18 cellular contexts compared by ENCODE assay signal in genomic region chr10:102298899-102299298, GRCh38. TPM values are rescaled to one million over a fixed set of nuclear protein-coding genes. Genes with fewer than 3 reads are reported as not detected.
DNase-seq lines count a peak whose midpoint lies in the region; ATAC-seq, FAIRE-seq and TF ChIP-seq lines count a peak whose summit lies in the region.
"Had no signal": no experiment of that assay in that cellular context is flagged by ENCODE, and none has a peak within 500 bp of the region (broad histone marks: within the 10 kb centered on the region; RNA-seq: fewer than 3 reads in every experiment).

No MANE protein-coding gene starts in this region.

- peaks cover 65% of the 10 kb centered on the region for H3K4me1 ChIP-seq in left ventricle myocardium inferior
- no peaks in the 10 kb centered on the region for H3K4me1 ChIP-seq in mucosa of descending colon (ENCODE audit: low read depth)
- H3K4me1 ChIP-seq: Peyer's patch had no signal

- H3K4me3 ChIP-seq in left ventricle myocardium inferior (no peak overlapping the region), mucosa of descending colon (no peak overlapping the region)
- H3K4me3 ChIP-seq: K562, Peyer's patch, SJSA1 had no signal

- TF ChIP-seq CTCF in left ventricle myocardium inferior (IDR thresholded peaks at IDR 0.05; ENCODE audit: borderline replicate concordance) (no peak), mucosa of descending colon (IDR thresholded peaks at IDR 0.05) (no peak)

- no peaks in the 10 kb centered on the region for H3K9me3 ChIP-seq in left ventricle myocardium inferior (replicated peaks)
- no peaks in the 10 kb centered on the region for H3K9me3 ChIP-seq in mucosa of descending colon
- H3K9me3 ChIP-seq: Peyer's patch, SJSA1 had no signal

- no peaks in the 10 kb centered on the region for H3K27me3 ChIP-seq in left ventricle myocardium inferior (ENCODE audit: low read depth)
- H3K27me3 ChIP-seq: Peyer's patch, SJSA1 had no signal

- peak; percentile 33 for FAIRE-seq in HTR-8/SVneo (lab: Jason Lieb, UNC)
- FAIRE-seq: H54 had no signal

- H3K36me3 ChIP-seq in left ventricle myocardium inferior: no peaks in the 10 kb centered on the region
- H3K36me3 ChIP-seq in mucosa of descending colon (ENCODE audit: low read depth): no peaks in the 10 kb centered on the region
- H3K36me3 ChIP-seq: Peyer's patch, SJSA1 had no signal

- intact Hi-C loops in left ventricle myocardium inferior (cut with micrococcal nuclease): no loop called here
- intact Hi-C loops in left ventricle myocardium superior (cut with micrococcal nuclease): no loop called here
- intact Hi-C loops in mucosa of descending colon (cut with DNase I, micrococcal nuclease): no loop called here

- peak overlapping the region; percentile 77 for H3K27ac ChIP-seq in left ventricle myocardium inferior (replicated peaks)
- H3K27ac ChIP-seq: Peyer's patch, SJSA1 had no signal

- DNase-seq in left ventricle myocardium inferior (no peak), left ventricle myocardium superior (no peak), HTR-8/SVneo (ENCODE audit: insufficient read length, low spot score) (no peak), mucosa of descending colon (no peak), iPS-NIHi11 (ENCODE audit: low spot score) (no peak)
- no peak for DNase-seq in stimulated activated naive CD8-positive, alpha-beta T cell treated with anti-CD3 and anti-CD28 coated beads, Interleukin-15, Interleukin-2, amounts not matched to agents 100 U/mL and 50 U/mL, for 24 hours
- DNase-seq: DMS79, NCI-H1092 treated with DMSO at 0.1 percent for 48 hours, NCI-H146, NCI-H2029 treated with DMSO at 0.1 percent for 48 hours, NCI-H2171 treated with DMSO at 0.1 percent for 48 hours, NCI-H446 treated with DMSO at 0.1 percent for 48 hours, NCI-H69, Peyer's patch had no signal

- no peak for ATAC-seq in left ventricle myocardium superior
- peak; percentile 50 for ATAC-seq in mucosa of descending colon
- ATAC-seq in stimulated activated naive CD8-positive, alpha-beta T cell treated with anti-CD3 and anti-CD28 coated beads, Interleukin-15, Interleukin-2, amounts not matched to agents 100 U/mL and 50 U/mL, for 24 hours: no peak
- no peak for ATAC-seq in HG03095 (IDR thresholded peaks at IDR 0.05; ENCODE audit: unreplicated experiment)
- ATAC-seq: K562 had no signal

RNA-seq across cellular contexts. Expression of gene GBF1, which starts 53.6 kb away (rescaled TPM):
- total RNA-seq in left ventricle myocardium inferior (43.2 TPM), left ventricle myocardium superior (41.7 TPM), mucosa of descending colon (10 to 100 TPM; 51.9 to 67.8 (median 62.9) TPM)

RNA-seq across cellular contexts. Expression of gene PITX3, which starts 57.6 kb away (rescaled TPM):
- total RNA-seq in left ventricle myocardium inferior: 0.85 TPM
- 1.1 TPM for total RNA-seq in left ventricle myocardium superior
- not detected for total RNA-seq in mucosa of descending colon
- total RNA-seq: Peyer's patch, SJSA1 had no signal
